8 cellular contexts compared by ENCODE assay signal in the genomic region with DNA sequence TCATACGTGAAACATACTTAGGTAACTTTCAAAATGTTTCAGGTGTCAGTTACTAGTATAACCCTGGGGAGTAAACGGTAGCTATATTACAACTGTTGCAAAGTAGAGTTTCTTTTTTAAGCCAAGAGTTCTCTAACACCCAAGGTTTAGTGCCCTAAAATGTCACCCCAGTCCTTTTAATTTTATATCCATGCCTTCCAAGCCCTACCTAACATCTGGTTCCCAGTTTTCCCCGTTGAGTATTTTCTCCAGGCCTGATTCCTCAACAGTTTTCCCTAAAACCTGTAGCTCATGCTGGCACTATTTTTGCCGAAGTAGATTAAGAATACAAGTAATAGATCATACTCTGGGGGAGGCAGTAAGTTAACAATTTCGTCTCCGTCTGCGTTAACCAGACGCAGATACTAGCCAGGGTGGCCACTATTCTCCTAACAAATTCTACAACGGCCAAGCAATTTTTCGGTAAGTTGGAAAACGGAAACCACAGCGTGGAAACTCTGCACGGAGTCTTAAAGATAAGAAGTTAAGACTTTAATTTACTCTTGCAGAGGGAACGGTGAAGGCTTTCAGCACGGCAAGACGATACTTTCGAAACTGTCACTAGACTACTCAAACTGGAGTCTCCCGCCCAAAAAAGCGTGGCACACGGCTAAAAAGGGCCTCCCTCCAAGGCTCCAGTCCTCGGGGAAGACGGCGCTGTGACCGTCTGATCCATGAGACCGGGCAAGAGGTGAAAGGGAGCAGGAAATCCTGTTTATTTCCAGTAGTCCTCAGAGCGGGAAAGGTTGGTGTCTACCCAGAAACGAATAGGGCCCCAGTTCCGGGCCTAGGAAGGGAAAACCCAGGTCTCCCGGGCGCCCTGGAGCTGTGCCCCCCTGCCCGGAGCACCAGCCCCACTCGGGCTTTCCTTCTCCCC. TPM values are rescaled to one million over a fixed set of nuclear protein-coding genes. Genes with fewer than 3 reads are reported as not detected.
DNase-seq lines count a peak whose midpoint lies in the region; ATAC-seq lines count a peak whose summit lies in the region.

No MANE protein-coding gene starts in this region.

- peaks cover 41% of the 10 kb centered on the region for H3K4me1 ChIP-seq in mononuclear cell (ENCODE audit: insufficient read depth, low read length)

- peak overlapping the region; percentile 98 for H3K4me3 ChIP-seq in mononuclear cell (ENCODE audit: low read length)

- DNase-seq in Ammon's horn (ENCODE audit: low spot score) (peak; percentile 14), RPMI8226 (peak; percentile 64), dedifferentiated amniotic fluid mesenchymal stem cell (ENCODE audit: extremely low spot score) (peak; percentile 30), ecto neural progenitor cell (ENCODE audit: low spot score) (no peak), GM19240 (ENCODE audit: insufficient read length, low spot score) (no peak)

- no peaks in the 10 kb centered on the region for H3K27me3 ChIP-seq in mononuclear cell (ENCODE audit: insufficient read depth, low read length)

- ATAC-seq in GM21447 (IDR thresholded peaks at IDR 0.05; ENCODE audit: unreplicated experiment) (peak; percentile 11), GM19023 (IDR thresholded peaks at IDR 0.05; ENCODE audit: unreplicated experiment) (no peak)

- H3K9me3 ChIP-seq in mononuclear cell (ENCODE audit: low read depth, low read length), result no peaks in the 10 kb centered on the region

RNA-seq across cellular contexts. Expression of a gene that starts 0.9 kb away (rescaled TPM):
- 55.6 TPM for total RNA-seq in mononuclear cell

RNA-seq across cellular contexts. Expression of a gene that starts 50.0 kb away (rescaled TPM):
- 2.1 TPM for total RNA-seq in mononuclear cell

RNA-seq across cellular contexts. Expression of a gene that starts 55.6 kb away (rescaled TPM):
- total RNA-seq in mononuclear cell, result 0.52 TPM

RNA-seq across cellular contexts. Expression of a gene that starts 57.1 kb away (rescaled TPM):
- not detected for total RNA-seq in mononuclear cell

Comparison
In these comparisons a context has a peak if more than half of its experiments do, and no peak if none do; other contexts are left out.
1. DNase-seq: peak in Ammon's horn (single experiment), RPMI8226 (single experiment) and dedifferentiated amniotic fluid mesenchymal stem cell (single experiment); none in ecto neural progenitor cell (single experiment) and GM19240 (single experiment).